1 cellular context compared by ENCODE assay signal in the genomic region with DNA sequence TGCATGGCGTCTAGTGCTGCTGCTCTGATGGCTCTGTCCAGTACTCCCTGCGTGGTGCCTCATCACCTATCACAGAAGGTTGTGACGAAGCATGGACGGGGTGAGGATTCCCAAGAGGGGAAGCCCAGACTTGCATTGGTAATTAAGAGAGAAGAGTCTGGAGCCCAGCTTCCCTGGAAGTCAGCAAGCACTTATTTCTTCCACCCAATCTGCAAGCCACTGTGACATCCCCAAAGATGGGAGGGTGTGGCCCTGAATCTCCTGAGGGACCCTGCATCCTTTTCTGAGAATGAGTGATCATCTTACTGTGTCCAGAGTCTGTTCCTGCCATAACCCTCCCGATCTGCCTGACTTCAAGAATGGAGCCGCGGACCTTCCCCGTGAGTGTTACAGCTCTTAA.
TF ChIP-seq lines count a peak whose summit lies in the region.

No MANE protein-coding gene starts in this region.

TF ChIP-seq in IMR-90, 13 proteins besides CTCF, POLR2A, EP300 and RAD21:
- TF ChIP-seq FOS (IDR thresholded peaks at IDR 0.05; ENCODE audit: low read depth, low read length): no peak
- TF ChIP-seq RCOR1 (IDR thresholded peaks at IDR 0.05; ENCODE audit: insufficient replicate concordance, low read length): no peak
- TF ChIP-seq CHD1 (IDR thresholded peaks at IDR 0.05; ENCODE audit: low read depth, low read length): no peak
- no peak for TF ChIP-seq SMC3 (IDR thresholded peaks at IDR 0.05; ENCODE audit: low read depth, low read length)
- TF ChIP-seq CEBPB (IDR thresholded peaks at IDR 0.05; ENCODE audit: low read depth, low read length): no peak
- no peak for TF ChIP-seq NFE2L2 (IDR thresholded peaks at IDR 0.05; ENCODE audit: low read depth, low read length)
- TF ChIP-seq MAZ (IDR thresholded peaks at IDR 0.05; ENCODE audit: borderline replicate concordance, low read depth, low read length): no peak
- TF ChIP-seq BHLHE40 (IDR thresholded peaks at IDR 0.05; ENCODE audit: low read depth, low read length): no peak
- no peak for TF ChIP-seq USF2 (IDR thresholded peaks at IDR 0.05; ENCODE audit: low read depth, low read length)
- no peak for TF ChIP-seq MXI1 (IDR thresholded peaks at IDR 0.05; ENCODE audit: borderline replicate concordance, low read depth, low read length)
- TF ChIP-seq RFX5 (IDR thresholded peaks at IDR 0.05; ENCODE audit: low read depth, low read length): no peak
- no peak for TF ChIP-seq MAFK (IDR thresholded peaks at IDR 0.05; ENCODE audit: low read depth, low read length)
